ENCODE assay signal across 10 cellular contexts in the genomic region with DNA sequence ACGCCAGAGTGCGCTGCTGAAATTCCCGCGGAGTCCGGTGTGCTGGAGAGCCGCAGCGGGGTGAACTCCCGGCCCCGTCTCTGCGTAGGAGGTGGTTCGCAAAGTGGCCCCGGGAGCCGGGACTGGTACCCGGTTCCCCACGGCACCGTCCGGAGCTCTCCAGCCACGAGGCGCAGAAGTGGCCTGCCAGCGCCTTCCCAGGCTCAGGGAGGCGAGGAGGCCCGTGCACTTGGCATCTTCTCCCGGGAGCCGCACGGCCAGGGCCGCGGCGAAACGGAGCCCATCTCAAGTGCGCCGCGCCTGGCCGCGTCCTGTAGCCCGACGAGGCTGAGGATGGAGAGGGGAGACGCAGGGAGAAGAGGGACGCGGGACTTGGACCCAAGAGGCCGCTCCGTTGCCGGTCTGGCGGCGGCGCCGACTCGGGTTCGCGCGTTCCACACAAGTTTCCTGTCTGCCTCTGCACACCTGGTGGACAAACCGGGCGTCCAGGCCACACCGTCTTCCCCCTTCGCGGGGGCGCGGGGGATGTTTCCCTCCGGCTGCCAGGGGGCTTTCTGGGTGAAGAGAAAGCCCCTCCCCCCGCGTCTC. TPM values are rescaled to one million over a fixed set of nuclear protein-coding genes. Genes with fewer than 3 reads are reported as not detected.
DNase-seq lines count a peak whose midpoint lies in the region; ATAC-seq and TF ChIP-seq lines count a peak whose summit lies in the region.
"Had no signal": no experiment of that assay in that cellular context is flagged by ENCODE, and none has a peak within 500 bp of the region (broad histone marks: within the 10 kb centered on the region; RNA-seq: fewer than 3 reads in every experiment).

No MANE protein-coding gene starts in this region.

- intact Hi-C loops in activated CD4-positive, alpha-beta memory T cell treated with anti-CD3 and anti-CD28 coated beads for 36 hours (cut with micrococcal nuclease), result loop anchor here (10.0 kb wide), 1 partner anchor 1710 kb away; the partner anchor contains the start of gene IRX4

- peaks cover 5 to 20% of the 10 kb centered on the region in 2 donors for H3K9me3 ChIP-seq in neuronal stem cell (replicated peaks in 1 of 2; ENCODE audit: control insufficient read depth in 2 of 2, insufficient read depth in 1 of 2, low read depth in 1 of 2, low read length in 2 of 2)

- TF ChIP-seq POLR2A in erythroblast (IDR thresholded peaks at IDR 0.05; ENCODE audit: low read length), result no peak

- H4K91ac ChIP-seq in neuronal stem cell (ENCODE audit: low read depth, low read length, poor library complexity), result no peak overlapping the region

- H3K9ac ChIP-seq in neuronal stem cell (ENCODE audit: low read depth, low read length, poor library complexity), result peak overlapping the region; percentile 77

- no peak overlapping the region for H3K4ac ChIP-seq in neuronal stem cell (ENCODE audit: low read length)

- no peak overlapping the region for H2BK5ac ChIP-seq in neuronal stem cell (ENCODE audit: low read length)

- peaks cover 40 to 95% (median 47%) of the 10 kb centered on the region in 3 experiments for H3K27me3 ChIP-seq in neuronal stem cell (ENCODE audit: control insufficient read depth in 3 of 3, insufficient read depth in 3 of 3, low read depth in 1 of 3, low read length in 3 of 3)

- no peak overlapping the region for H2AK5ac ChIP-seq in neuronal stem cell (ENCODE audit: low read depth, low read length)

- peak overlapping the region; percentile 89 for H3K18ac ChIP-seq in neuronal stem cell (ENCODE audit: low read length)

- H3K14ac ChIP-seq in neuronal stem cell (ENCODE audit: low read length), result peak overlapping the region; percentile 38

- H3K4me3 Mint-ChIP-seq in glutamatergic neuron (ENCODE audit: unreplicated experiment), result peak overlapping the region; percentile 63
- no peak overlapping the region for H3K4me3 Mint-ChIP-seq in activated CD4-positive, alpha-beta memory T cell treated with anti-CD3 and anti-CD28 coated beads for 36 hours

- H3K4me2 ChIP-seq in neuronal stem cell (ENCODE audit: insufficient read depth, low read length, poor library complexity, severe bottlenecking), result peak overlapping the region; percentile 93

- peak overlapping the region; percentile 97 for H2AFZ ChIP-seq in neuronal stem cell (ENCODE audit: low read length)

- no peak for ATAC-seq in HG02840 (IDR thresholded peaks at IDR 0.05; ENCODE audit: low FRiP score, unreplicated experiment)

- H3K4me1 ChIP-seq in neuronal stem cell (ENCODE audit: control insufficient read depth in 2 of 2, insufficient read depth in 1 of 2, low read depth in 1 of 2, low read length in 2 of 2), result peaks cover 3 to 21% of the 10 kb centered on the region in 2 donors

- H2BK120ac ChIP-seq in neuronal stem cell (ENCODE audit: low read depth, low read length), result no peak overlapping the region

- whole genome bisulfite sequencing in neuronal stem cell (ENCODE audit: extremely low coverage in 2 of 2, insufficient read length in 2 of 2, insufficient replicate concordance in 1 of 2), 2 donors, result no CpG with 5 or more reads among the region's 60 CpGs

- peaks cover 20% of the 10 kb centered on the region for H3K4me1 Mint-ChIP-seq in glutamatergic neuron (ENCODE audit: low read depth, unreplicated experiment)
- H3K4me1 Mint-ChIP-seq in activated CD4-positive, alpha-beta memory T cell treated with anti-CD3 and anti-CD28 coated beads for 36 hours (ENCODE audit: low read depth), result peaks cover 5% of the 10 kb centered on the region

- H3K36me3 Mint-ChIP-seq in glutamatergic neuron (ENCODE audit: unreplicated experiment), result peaks cover 5% of the 10 kb centered on the region
- H3K36me3 Mint-ChIP-seq in activated CD4-positive, alpha-beta memory T cell treated with anti-CD3 and anti-CD28 coated beads for 36 hours, result peaks cover 12% of the 10 kb centered on the region

- H3K27me3 Mint-ChIP-seq in glutamatergic neuron (ENCODE audit: unreplicated experiment), result peaks cover 45% of the 10 kb centered on the region
- peaks cover 62% of the 10 kb centered on the region for H3K27me3 Mint-ChIP-seq in activated CD4-positive, alpha-beta memory T cell treated with anti-CD3 and anti-CD28 coated beads for 36 hours

- H3K27ac Mint-ChIP-seq in glutamatergic neuron (ENCODE audit: unreplicated experiment), result no peak overlapping the region
- H3K27ac Mint-ChIP-seq in activated CD4-positive, alpha-beta memory T cell treated with anti-CD3 and anti-CD28 coated beads for 36 hours, result no peak overlapping the region

- CTCF ChIA-PET in activated CD4-positive, alpha-beta memory T cell treated with anti-CD3 and anti-CD28 coated beads for 36 hours (lab: Charles Lee), result no interaction called here
- CTCF ChIA-PET in HEK293T (lab: Yijun Ruan, JAX), result no interaction called here

- peaks cover 3% of the 10 kb centered on the region for H3K79me1 ChIP-seq in neuronal stem cell (ENCODE audit: low read depth, low read length)

- peaks cover 25% of the 10 kb centered on the region for H3K9me3 Mint-ChIP-seq in glutamatergic neuron (ENCODE audit: unreplicated experiment)
- peaks cover 4% of the 10 kb centered on the region for H3K9me3 Mint-ChIP-seq in activated CD4-positive, alpha-beta memory T cell treated with anti-CD3 and anti-CD28 coated beads for 36 hours

- no peak overlapping the region for H3K23ac ChIP-seq in neuronal stem cell (ENCODE audit: low read depth, low read length, poor library complexity)

- TF ChIP-seq CTCF in C4-2B (conservative IDR thresholded peaks at IDR 0.05) (peak; percentile 14; the same call in 1 of the 2 replicates), glutamatergic neuron (IDR thresholded peaks at IDR 0.05; ENCODE audit: partially characterized antibody, unreplicated experiment) (no peak)

- POLR2A ChIA-PET in activated CD4-positive, alpha-beta memory T cell treated with anti-CD3 and anti-CD28 coated beads for 36 hours (lab: Charles Lee), result no interaction called here
- POLR2A ChIA-PET in HEK293T (lab: Yijun Ruan, JAX), result no interaction called here

- H2BK15ac ChIP-seq in neuronal stem cell (ENCODE audit: low read length), result peak overlapping the region; percentile 58

- H3K4me3 ChIP-seq in neuronal stem cell (ENCODE audit: low read length in 2 of 2), result peak overlapping the region; percentile 62 to 74

- DNase-seq in NCI-H748 treated with DMSO at 0.1 percent for 48 hours (lab: John Stamatoyannopoulos, UW) (peak; percentile 57), glutamatergic neuron (peak; percentile 75), neuronal stem cell (ENCODE audit: low spot score) (no peak), erythroblast (lab: John Stamatoyannopoulos, UW) (no peak), HEK293T (ENCODE audit: extremely low spot score) (no peak)
- DNase-seq in activated CD4-positive, alpha-beta memory T cell treated with anti-CD3 and anti-CD28 coated beads for 36 hours, result no peak
- DNase-seq: DMS53 had no signal

- H3K27ac ChIP-seq in C4-2B (no peak overlapping the region), neuronal stem cell (replicated peaks; ENCODE audit: low read length) (no peak overlapping the region)

- H4K8ac ChIP-seq in neuronal stem cell (ENCODE audit: low read depth, low read length), result no peak overlapping the region

- peaks cover 0 to 8% of the 10 kb centered on the region in 2 donors for H3K36me3 ChIP-seq in neuronal stem cell (replicated peaks in 1 of 2; ENCODE audit: control insufficient read depth in 2 of 2, insufficient read depth in 2 of 2, low read length in 2 of 2)

- peak overlapping the region; percentile 84 for H2BK12ac ChIP-seq in neuronal stem cell (ENCODE audit: low read length)

TF ChIP-seq in HEK293T, 16 proteins besides CTCF, POLR2A, EP300 and RAD21:
- TF ChIP-seq FOXK2 (IDR thresholded peaks at IDR 0.05) (no peak), ELF4 (IDR thresholded peaks at IDR 0.05) (no peak), L3MBTL2 (conservative IDR thresholded peaks at IDR 0.05) (no peak), FOXM1 (IDR thresholded peaks at IDR 0.05; ENCODE audit: borderline replicate concordance) (no peak), TARDBP (IDR thresholded peaks at IDR 0.05) (no peak), LEF1 (IDR thresholded peaks at IDR 0.05; ENCODE audit: borderline replicate concordance) (no peak), NFRKB (IDR thresholded peaks at IDR 0.05) (no peak), ZNF384 (IDR thresholded peaks at IDR 0.05) (no peak), SUZ12 (IDR thresholded peaks at IDR 0.05) (no peak), HDGF (IDR thresholded peaks at IDR 0.05; ENCODE audit: borderline replicate concordance) (no peak), SP1 (IDR thresholded peaks at IDR 0.05) (no peak), CTBP1 (IDR thresholded peaks at IDR 0.05; ENCODE audit: borderline replicate concordance) (no peak), PKNOX1 (IDR thresholded peaks at IDR 0.05) (no peak), BHLHE40 (IDR thresholded peaks at IDR 0.05; ENCODE audit: borderline replicate concordance) (no peak), ARNT (IDR thresholded peaks at IDR 0.05) (no peak)

RNA-seq across cellular contexts. Expression of gene IRX1, which starts 1.0 kb away (rescaled TPM):
- 69.3 TPM for total RNA-seq in glutamatergic neuron (ENCODE audit: unreplicated experiment)
- 2.6 TPM for polyA plus RNA-seq in neuronal stem cell (2013, experiment 1 of 2)
- polyA plus RNA-seq in neuronal stem cell (2013, experiment 2 of 2), result 2.3 TPM
- not detected for total RNA-seq in activated CD4-positive, alpha-beta memory T cell treated with anti-CD3 and anti-CD28 coated beads for 36 hours
- polyA plus RNA-seq: liver had no signal

Comparison
In these comparisons a context has a peak if more than half of its experiments do, and no peak if none do; other contexts are left out.
1. DNase-seq: peak in NCI-H748 treated with DMSO at 0.1 percent for 48 hours (single experiment) and glutamatergic neuron (single experiment); none in neuronal stem cell (single experiment), activated CD4-positive, alpha-beta memory T cell treated with anti-CD3 and anti-CD28 coated beads for 36 hours (single experiment), erythroblast (0 of 2) and HEK293T (single experiment).
2. RNA of gene IRX1, which starts 1.0 kb away (total RNA-seq): 69.3 TPM in glutamatergic neuron (single experiment); not detected in activated CD4-positive, alpha-beta memory T cell treated with anti-CD3 and anti-CD28 coated beads for 36 hours; every median in the first group is over 10 times any median in the second.